In the genomic region with DNA sequence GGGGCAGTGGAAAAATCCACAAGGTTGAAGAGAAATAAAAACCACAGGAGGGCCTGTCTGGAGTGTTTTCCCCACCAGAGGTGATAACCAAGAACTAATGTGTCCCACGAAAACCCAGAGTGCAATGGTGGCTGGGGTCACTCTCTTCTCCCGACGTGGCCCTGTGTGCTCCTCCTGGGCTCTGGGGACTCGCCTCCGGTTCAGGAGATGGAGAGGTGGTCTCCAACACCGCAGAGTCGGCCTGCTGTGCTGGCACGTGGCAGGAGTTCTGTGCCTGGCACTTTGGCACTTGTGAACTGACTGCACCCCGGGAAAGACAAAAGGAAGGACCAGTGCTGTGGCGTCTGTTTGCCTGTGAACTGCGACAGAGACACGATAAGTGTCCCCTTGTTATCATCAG, we compare ENCODE assay signal across 37 cellular contexts.
"Had no signal": no experiment of that assay in that cellular context is flagged by ENCODE, and none has a peak within 500 bp of the region (broad histone marks: within the 10 kb centered on the region; RNA-seq: fewer than 3 reads in every experiment).

No MANE protein-coding gene starts in this region.

- H3K27ac Mint-ChIP-seq: activated B cell treated with CpG ODN at 0.5 μM for 24 hours; activated CD4-positive, alpha-beta memory T cell treated with anti-CD3 and anti-CD28 coated beads for 36 hours; activated CD4-positive, alpha-beta T cell treated with anti-CD3 and anti-CD28 coated beads, Interleukin-2, amount 10 ng/mL, durations not matched to agents 24 days and 14 days; activated CD8-positive, alpha-beta T cell treated with anti-CD3 and anti-CD28 coated beads for 36 hours; activated naive CD4-positive, alpha-beta T cell treated with anti-CD3 and anti-CD28 coated beads for 36 hours; activated naive CD4-positive, alpha-beta T cell treated with anti-CD3 and anti-CD28 coated beads, Interleukin-2, amount 50 U/mL, for 72 hours; activated naive CD8-positive, alpha-beta T cell treated with anti-CD3 and anti-CD28 coated beads, Interleukin-2, amount 10 ng/mL, durations not matched to agents 7 days and 5 days; activated naive CD8-positive, alpha-beta T cell treated with anti-CD3 and anti-CD28 coated beads, Interleukin-2, amount 50 U/mL, for 24 hours; activated T-cell treated with anti-CD3 and anti-CD28 coated beads, Interleukin-2, amount 50 U/mL, for 72 hours; activated T-helper 1 cell treated with anti-CD3 and anti-CD28 coated beads, Interleukin-12 subunit alpha, Interleukin-12 subunit beta, Interleukin-2, Interleukin-4 antibody, amounts not matched to agents 30 ng/mL and 10 ng/mL and 1 ng/mL, durations not matched to agents 14 hours and 24 hours and 36 hours; activated T-helper 17 cell treated with anti-CD3 and anti-CD28 coated beads, Interleukin-2, amount 50 U/mL, for 72 hours; T-helper 2 cell treated with Interferon-gamma antibody and Interleukin-4, amounts not matched to agents 5 μg/mL and 100 μg/mL, for 36 hours had no signal

- H3K27me3 ChIP-seq: ascending aorta, cardiac muscle cell had no signal

- H3K9me3 ChIP-seq: ascending aorta had no signal

- FAIRE-seq: bronchial epithelial cell, TTC549 had no signal

- H3K36me3 Mint-ChIP-seq: activated CD4-positive, alpha-beta memory T cell treated with anti-CD3 and anti-CD28 coated beads for 36 hours; activated naive CD4-positive, alpha-beta T cell treated with anti-CD3 and anti-CD28 coated beads, Interleukin-2, amount 50 U/mL, for 72 hours; activated naive CD8-positive, alpha-beta T cell treated with anti-CD3 and anti-CD28 coated beads, Interleukin-2, amount 10 ng/mL, durations not matched to agents 7 days and 5 days; brain had no signal

- H3K4me3 ChIP-seq: ascending aorta, cardiac muscle cell had no signal

- H3K36me3 ChIP-seq: ascending aorta, cardiac muscle cell had no signal

- H3K27ac ChIP-seq: ascending aorta, cardiac muscle cell, VCaP had no signal

- H3K9me3 Mint-ChIP-seq: activated B cell treated with CpG ODN at 0.5 μM for 24 hours; activated CD4-positive, alpha-beta memory T cell treated with anti-CD3 and anti-CD28 coated beads for 36 hours; activated CD4-positive, alpha-beta T cell treated with anti-CD3 and anti-CD28 coated beads, Interleukin-2, amount 10 ng/mL, durations not matched to agents 24 days and 14 days; activated CD8-positive, alpha-beta T cell treated with anti-CD3 and anti-CD28 coated beads for 36 hours; activated naive CD4-positive, alpha-beta T cell treated with anti-CD3 and anti-CD28 coated beads for 36 hours; activated naive CD4-positive, alpha-beta T cell treated with anti-CD3 and anti-CD28 coated beads, Interleukin-2, amount 50 U/mL, for 72 hours; activated naive CD8-positive, alpha-beta T cell treated with anti-CD3 and anti-CD28 coated beads, Interleukin-2, amount 10 ng/mL, durations not matched to agents 7 days and 5 days; activated naive CD8-positive, alpha-beta T cell treated with anti-CD3 and anti-CD28 coated beads, Interleukin-2, amount 50 U/mL, for 24 hours; activated T-cell treated with anti-CD3 and anti-CD28 coated beads, Interleukin-2, amount 50 U/mL, for 4 hours; activated T-cell treated with anti-CD3 and anti-CD28 coated beads, Interleukin-2, amount 50 U/mL, for 72 hours; activated T-helper 1 cell treated with anti-CD3 and anti-CD28 coated beads, Interleukin-12 subunit alpha, Interleukin-12 subunit beta, Interleukin-2, Interleukin-4 antibody, amounts not matched to agents 30 ng/mL and 10 ng/mL and 1 ng/mL, durations not matched to agents 14 hours and 24 hours and 36 hours; activated T-helper 17 cell treated with anti-CD3 and anti-CD28 coated beads, Interleukin-2, amount 50 U/mL, for 72 hours; central memory CD8-positive, alpha-beta T cell; T-helper 2 cell treated with Interferon-gamma antibody and Interleukin-4, amounts not matched to agents 5 μg/mL and 100 μg/mL, for 36 hours had no signal

- H3K4me3 Mint-ChIP-seq: activated B cell treated with CpG ODN at 0.5 μM for 24 hours; activated CD4-positive, alpha-beta memory T cell treated with anti-CD3 and anti-CD28 coated beads for 36 hours; activated CD4-positive, alpha-beta T cell treated with anti-CD3 and anti-CD28 coated beads, Interleukin-2, amount 10 ng/mL, durations not matched to agents 24 days and 14 days; activated CD8-positive, alpha-beta T cell treated with anti-CD3 and anti-CD28 coated beads for 36 hours; activated naive CD4-positive, alpha-beta T cell treated with anti-CD3 and anti-CD28 coated beads for 36 hours; activated naive CD8-positive, alpha-beta T cell treated with anti-CD3 and anti-CD28 coated beads, Interleukin-2, amount 10 ng/mL, durations not matched to agents 7 days and 5 days; activated naive CD8-positive, alpha-beta T cell treated with anti-CD3 and anti-CD28 coated beads, Interleukin-2, amount 50 U/mL, for 24 hours; activated T-cell treated with anti-CD3 and anti-CD28 coated beads, Interleukin-2, amount 50 U/mL, for 4 hours; activated T-cell treated with anti-CD3 and anti-CD28 coated beads, Interleukin-2, amount 50 U/mL, for 72 hours; activated T-helper 1 cell treated with anti-CD3 and anti-CD28 coated beads, Interleukin-12 subunit alpha, Interleukin-12 subunit beta, Interleukin-2, Interleukin-4 antibody, amounts not matched to agents 30 ng/mL and 10 ng/mL and 1 ng/mL, durations not matched to agents 14 hours and 24 hours and 36 hours; activated T-helper 17 cell treated with anti-CD3 and anti-CD28 coated beads, Interleukin-2, amount 50 U/mL, for 72 hours; brain; central memory CD8-positive, alpha-beta T cell; T-helper 2 cell treated with Interferon-gamma antibody and Interleukin-4, amounts not matched to agents 5 μg/mL and 100 μg/mL, for 36 hours had no signal

- DNase-seq: activated B cell treated with CpG ODN at 0.5 μM for 24 hours; activated CD4-positive, alpha-beta memory T cell treated with anti-CD3 and anti-CD28 coated beads for 36 hours; activated CD4-positive, alpha-beta T cell treated with anti-CD3 and anti-CD28 coated beads for 4 hours; activated CD4-positive, alpha-beta T cell treated with anti-CD3 and anti-CD28 coated beads, Interleukin-2, amount 10 ng/mL, durations not matched to agents 24 days and 14 days; activated CD4-positive, alpha-beta T cell treated with anti-CD3 and anti-CD28 coated beads, Interleukin-2, amount 50 U/mL, for 1 hour; activated CD4-positive, alpha-beta T cell treated with anti-CD3 and anti-CD28 coated beads, Interleukin-2, amount 50 U/mL, for 4 hours; activated CD4-positive, CD25-positive, alpha-beta regulatory T cell treated with anti-CD3 and anti-CD28 coated beads, Interleukin-2, amount 50 U/mL, for 72 hours; activated CD8-positive, alpha-beta memory T cell treated with anti-CD3 and anti-CD28 coated beads, Interleukin-2, amount 50 U/mL, for 4 hours; activated CD8-positive, alpha-beta T cell treated with anti-CD3 and anti-CD28 coated beads for 36 hours; activated effector memory CD4-positive, alpha-beta T cell treated with anti-CD3 and anti-CD28 coated beads, Interleukin-2, amount 50 U/mL, for 16 hours; activated gamma-delta T cell treated with Interleukin-2 at 50 U/mL for 16 hours; activated naive CD4-positive, alpha-beta T cell; activated naive CD4-positive, alpha-beta T cell treated with anti-CD3 and anti-CD28 coated beads for 36 hours; activated naive CD4-positive, alpha-beta T cell treated with anti-CD3 and anti-CD28 coated beads, Interleukin-2, amount 50 U/mL, for 16 hours; activated naive CD8-positive, alpha-beta T cell treated with anti-CD3 and anti-CD28 coated beads, Interleukin-2, amount 10 ng/mL, durations not matched to agents 7 days and 5 days; activated naive CD8-positive, alpha-beta T cell treated with anti-CD3 and anti-CD28 coated beads, Interleukin-2, amount 50 U/mL, for 24 hours; activated T-cell treated with anti-CD3 and anti-CD28 coated beads for 4 hours; activated T-cell treated with anti-CD3 and anti-CD28 coated beads, Interleukin-2, amount 50 U/mL, for 1 hour; activated T-cell treated with anti-CD3 and anti-CD28 coated beads, Interleukin-2, amount 50 U/mL, for 4 hours; activated T-cell treated with anti-CD3 and anti-CD28 coated beads, Interleukin-2, amount 50 U/mL, for 72 hours; amygdala; anterior cingulate cortex; caudate nucleus; cerebellar nuclear complex; T-helper 2 cell; T-helper 9 cell had no signal

- ATAC-seq: activated CD8-positive, alpha-beta T cell treated with anti-CD3 and anti-CD28 coated beads for 36 hours; activated naive CD4-positive, alpha-beta T cell treated with anti-CD3 and anti-CD28 coated beads, Interleukin-2, amount 50 U/mL, for 72 hours; activated naive CD8-positive, alpha-beta T cell treated with anti-CD3 and anti-CD28 coated beads, Interleukin-2, amount 50 U/mL, for 24 hours; activated T-cell treated with anti-CD3 and anti-CD28 coated beads, Interleukin-2, amount 50 U/mL, for 4 hours; activated T-cell treated with anti-CD3 and anti-CD28 coated beads, Interleukin-2, amount 50 U/mL, for 72 hours; activated T-helper 17 cell treated with anti-CD3 and anti-CD28 coated beads, Interleukin-2, amount 50 U/mL, for 72 hours had no signal

- H3K4me1 Mint-ChIP-seq: activated B cell treated with CpG ODN at 0.5 μM for 24 hours; activated naive CD8-positive, alpha-beta T cell treated with anti-CD3 and anti-CD28 coated beads, Interleukin-2, amount 10 ng/mL, durations not matched to agents 7 days and 5 days; activated T-helper 17 cell treated with anti-CD3 and anti-CD28 coated beads, Interleukin-2, amount 50 U/mL, for 72 hours; central memory CD8-positive, alpha-beta T cell had no signal

- H3K4me1 ChIP-seq: ascending aorta had no signal
